Comparison of ENCODE assay signal across 31 cellular contexts in the genomic region with DNA sequence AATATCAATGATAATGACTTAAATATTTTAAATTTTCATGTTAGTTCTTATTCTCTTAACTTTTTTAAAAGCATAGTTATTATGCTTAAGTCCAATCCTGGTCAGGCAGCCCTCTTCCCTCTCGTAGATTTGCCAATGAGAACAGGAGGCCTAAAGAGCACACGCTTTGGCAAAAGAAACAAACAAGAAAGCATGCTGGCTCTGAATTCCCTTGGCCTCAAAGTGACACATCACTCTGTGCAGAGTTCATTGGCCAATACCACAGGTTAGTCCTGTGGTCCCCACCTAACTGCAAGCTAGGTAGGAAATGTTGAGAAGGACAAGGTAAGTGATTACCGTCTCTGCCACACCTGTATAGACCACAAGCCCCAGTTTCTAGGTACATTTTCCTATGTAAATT.
"Had no signal": no experiment of that assay in that cellular context is flagged by ENCODE, and none has a peak within 500 bp of the region (broad histone marks: within the 10 kb centered on the region; RNA-seq: fewer than 3 reads in every experiment).

No MANE protein-coding gene starts in this region.

- H3K4me2 ChIP-seq: KMS-11, SK-N-SH had no signal

- H3K36me3 Mint-ChIP-seq: activated naive CD4-positive, alpha-beta T cell treated with anti-CD3 and anti-CD28 coated beads, Interleukin-2, amount 50 U/mL, for 24 hours; activated naive CD8-positive, alpha-beta T cell treated with anti-CD3 and anti-CD28 coated beads, Interleukin-2, amount 10 ng/mL, durations not matched to agents 7 days and 5 days; brain had no signal

- H3K4me3 ChIP-seq: SJSA1 had no signal

- H3K9me3 Mint-ChIP-seq: activated CD4-positive, alpha-beta T cell treated with anti-CD3 and anti-CD28 coated beads, Interleukin-2, amount 10 ng/mL, durations not matched to agents 24 days and 14 days; activated CD8-positive, alpha-beta T cell treated with anti-CD3 and anti-CD28 coated beads for 36 hours; activated naive CD4-positive, alpha-beta T cell treated with anti-CD3 and anti-CD28 coated beads, Interleukin-2, amount 50 U/mL, for 24 hours; activated naive CD8-positive, alpha-beta T cell treated with anti-CD3 and anti-CD28 coated beads, Interleukin-2, amount 10 ng/mL, durations not matched to agents 7 days and 5 days; activated T-cell treated with anti-CD3 and anti-CD28 coated beads, Interleukin-2, amount 50 U/mL, for 72 hours; activated T-helper 17 cell treated with anti-CD3 and anti-CD28 coated beads, Interleukin-2, amount 50 U/mL, for 72 hours; brain; T-helper 1 cell treated with Interleukin-12 subunit alpha and Interleukin-12 subunit beta and Interleukin-4 antibody, amounts not matched to agents 30 μg/mL and 1 μg/mL, for 36 hours; T-helper 2 cell treated with Interferon-gamma antibody and Interleukin-4, amounts not matched to agents 5 μg/mL and 100 μg/mL, for 36 hours had no signal

- H3K4me3 Mint-ChIP-seq: activated CD4-positive, alpha-beta T cell treated with anti-CD3 and anti-CD28 coated beads, Interleukin-2, amount 10 ng/mL, durations not matched to agents 24 days and 14 days; activated CD8-positive, alpha-beta T cell treated with anti-CD3 and anti-CD28 coated beads for 36 hours; activated naive CD4-positive, alpha-beta T cell treated with anti-CD3 and anti-CD28 coated beads, Interleukin-2, amount 50 U/mL, for 24 hours; activated naive CD8-positive, alpha-beta T cell treated with anti-CD3 and anti-CD28 coated beads, Interleukin-2, amount 10 ng/mL, durations not matched to agents 7 days and 5 days; activated T-cell treated with anti-CD3 and anti-CD28 coated beads, Interleukin-2, amount 50 U/mL, for 72 hours; activated T-helper 17 cell treated with anti-CD3 and anti-CD28 coated beads, Interleukin-2, amount 50 U/mL, for 72 hours; brain; T-helper 1 cell treated with Interleukin-12 subunit alpha and Interleukin-12 subunit beta and Interleukin-4 antibody, amounts not matched to agents 30 μg/mL and 1 μg/mL, for 36 hours; T-helper 2 cell treated with Interferon-gamma antibody and Interleukin-4, amounts not matched to agents 5 μg/mL and 100 μg/mL, for 36 hours had no signal

- DNase-seq: activated CD4-positive, alpha-beta T cell treated with anti-CD3 and anti-CD28 coated beads, Interleukin-2, amount 10 ng/mL, durations not matched to agents 24 days and 14 days; activated CD4-positive, alpha-beta T cell treated with anti-CD3 and anti-CD28 coated beads, Interleukin-2, amount 50 U/mL, for 4 hours; activated CD8-positive, alpha-beta T cell treated with anti-CD3 and anti-CD28 coated beads for 36 hours; activated gamma-delta T cell; activated naive CD4-positive, alpha-beta T cell treated with Interleukin-2 at 50 U/mL for 16 hours; activated naive CD8-positive, alpha-beta T cell treated with anti-CD3 and anti-CD28 coated beads, Interleukin-2, amount 10 ng/mL, durations not matched to agents 7 days and 5 days; activated T-cell treated with anti-CD3 and anti-CD28 coated beads, Interleukin-2, amount 50 U/mL, for 1 hour; activated T-cell treated with anti-CD3 and anti-CD28 coated beads, Interleukin-2, amount 50 U/mL, for 72 hours; amygdala; caudate nucleus; NCI-H1092 treated with DMSO at 0.1 percent for 48 hours; NCI-H1417; NCI-H146; NCI-H187; NCI-H2081; NCI-H2171 treated with DMSO at 0.1 percent for 48 hours; NCI-H2227 treated with DMSO at 0.1 percent for 48 hours; NCI-H446; NCI-H510A treated with DMSO at 0.1 percent for 48 hours; SHP77 treated with DMSO at 0.1 percent for 48 hours; SK-N-SH had no signal

- H3K9ac ChIP-seq: KMS-11, SK-N-SH had no signal

- H3K9me3 ChIP-seq: SJSA1, SK-N-SH had no signal

- H3K27ac Mint-ChIP-seq: activated CD4-positive, alpha-beta T cell treated with anti-CD3 and anti-CD28 coated beads, Interleukin-2, amount 10 ng/mL, durations not matched to agents 24 days and 14 days; activated CD8-positive, alpha-beta T cell treated with anti-CD3 and anti-CD28 coated beads for 36 hours; activated naive CD4-positive, alpha-beta T cell treated with anti-CD3 and anti-CD28 coated beads, Interleukin-2, amount 50 U/mL, for 24 hours; activated naive CD8-positive, alpha-beta T cell treated with anti-CD3 and anti-CD28 coated beads, Interleukin-2, amount 10 ng/mL, durations not matched to agents 7 days and 5 days; activated T-cell treated with anti-CD3 and anti-CD28 coated beads, Interleukin-2, amount 50 U/mL, for 72 hours; activated T-helper 17 cell treated with anti-CD3 and anti-CD28 coated beads, Interleukin-2, amount 50 U/mL, for 72 hours; brain; T-helper 1 cell treated with Interleukin-12 subunit alpha and Interleukin-12 subunit beta and Interleukin-4 antibody, amounts not matched to agents 30 μg/mL and 1 μg/mL, for 36 hours; T-helper 2 cell treated with Interferon-gamma antibody and Interleukin-4, amounts not matched to agents 5 μg/mL and 100 μg/mL, for 36 hours had no signal

- H3K4me1 Mint-ChIP-seq: activated naive CD4-positive, alpha-beta T cell treated with anti-CD3 and anti-CD28 coated beads, Interleukin-2, amount 50 U/mL, for 24 hours; activated naive CD8-positive, alpha-beta T cell treated with anti-CD3 and anti-CD28 coated beads, Interleukin-2, amount 10 ng/mL, durations not matched to agents 7 days and 5 days; brain had no signal

- H3K4me1 ChIP-seq: SJSA1 had no signal

- ATAC-seq: activated CD8-positive, alpha-beta T cell treated with anti-CD3 and anti-CD28 coated beads for 36 hours; activated T-cell treated with anti-CD3 and anti-CD28 coated beads, Interleukin-2, amount 50 U/mL, for 72 hours; activated T-helper 17 cell treated with anti-CD3 and anti-CD28 coated beads, Interleukin-2, amount 50 U/mL, for 72 hours; Panc1 had no signal

- H3K27ac ChIP-seq: KMS-11, SJSA1 had no signal

- H3K36me3 ChIP-seq: SJSA1 had no signal

- H3K27me3 Mint-ChIP-seq: activated naive CD4-positive, alpha-beta T cell treated with anti-CD3 and anti-CD28 coated beads, Interleukin-2, amount 50 U/mL, for 24 hours; activated T-helper 17 cell treated with anti-CD3 and anti-CD28 coated beads, Interleukin-2, amount 50 U/mL, for 72 hours; brain had no signal

- FAIRE-seq: bronchial epithelial cell, TTC549 had no signal
